ENCODE assay signal across 8 cellular contexts in genomic region chr1:109089242-109090015, GRCh38. TPM values are rescaled to one million over a fixed set of nuclear protein-coding genes. Genes with fewer than 3 reads are reported as not detected.
A peak's percentile ranks its signal among the peaks of the same experiment; 100 is the strongest.
DNase-seq lines count a peak whose midpoint lies in the region; ATAC-seq and TF ChIP-seq lines count a peak whose summit lies in the region.

No MANE protein-coding gene starts in this region.

- POLR2A ChIA-PET in Panc1 (lab: Charles Lee), result no interaction called here

- no peaks in the 10 kb centered on the region for H3K27me3 ChIP-seq in Panc1 (ENCODE audit: control insufficient read depth, insufficient read depth, low read length)
- H3K27me3 ChIP-seq in brain microvascular endothelial cell (replicated peaks), result no peaks in the 10 kb centered on the region
- H3K27me3 ChIP-seq in iPS-20b (ENCODE audit: insufficient read depth, low read length), result no peaks in the 10 kb centered on the region
- H3K27me3 ChIP-seq in skeletal muscle satellite cell (ENCODE audit: control insufficient read depth, insufficient read depth, low read length), result no peaks in the 10 kb centered on the region

- no TSS peak for BruUV-seq in Panc1 (replicated peaks; lab: Mats Ljungman, UMichigan)

- ATAC-seq in Panc1 (peak; percentile 76), HG03342 (IDR thresholded peaks at IDR 0.05; ENCODE audit: unreplicated experiment) (no peak)

- H3K4me1 ChIP-seq in Panc1 (ENCODE audit: control insufficient read depth, insufficient read depth, low read length) (peaks cover 12% of the 10 kb centered on the region), iPS-20b (ENCODE audit: insufficient read depth, low read length) (peaks cover 9% of the 10 kb centered on the region), skeletal muscle satellite cell (ENCODE audit: control insufficient read depth, insufficient read depth, low read length) (peaks cover 18% of the 10 kb centered on the region)

- H3K9ac ChIP-seq in iPS-20b (ENCODE audit: low read depth, low read length) (no peak overlapping the region), skeletal muscle satellite cell (ENCODE audit: low read depth, low read length) (no peak overlapping the region)

- H3K27ac ChIP-seq in Panc1 (ENCODE audit: low read length) (peak overlapping the region; percentile 95), brain microvascular endothelial cell (no peak overlapping the region), iPS-20b (ENCODE audit: low read length) (no peak overlapping the region)

- CTCF ChIA-PET in Panc1 (lab: Charles Lee), result interaction anchor here (0.6 kb wide), 1 partner anchor 18 kb away, joined by 5 read pairs; no protein-coding TSS in a partner anchor

- TF ChIP-seq CTCF in Panc1 (IDR thresholded peaks at IDR 0.05) (peak; percentile 89), brain microvascular endothelial cell (IDR thresholded peaks at IDR 0.05; ENCODE audit: low read depth, low read length, missing control alignments) (peak; percentile 63)

- DNase-seq in Caki2 (ENCODE audit: low read depth), result peak; percentile 49
- DNase-seq in HT-29 (ENCODE audit: low spot score), result peak; percentile 90
- DNase-seq in Panc1 (ENCODE audit: low read depth, low spot score), result peak; percentile 70
- no peak for DNase-seq in brain microvascular endothelial cell
- DNase-seq in HPDE6-E6E7 (ENCODE audit: extremely low spot score), result no peak

- in situ Hi-C loops in Caki2 (cut with HindIII; ENCODE audit: low pct_unique_long_range_greater_than_20kb, low sequenced_read_pairs) (no loop called here), Panc1 (cut with HindIII; ENCODE audit: low pct_unique_long_range_greater_than_20kb, low sequenced_read_pairs) (no loop called here), brain microvascular endothelial cell (cut with HindIII; ENCODE audit: low pct_ligation_motif_present, low sequenced_read_pairs) (no loop called here)

- H3K4me3 ChIP-seq in Panc1 (ENCODE audit: low read depth in 2 of 2, low read length in 2 of 2) (peak overlapping the region; percentile 61 to 90), brain microvascular endothelial cell (ENCODE audit: low read depth, low read length) (no peak overlapping the region), iPS-20b (ENCODE audit: low read length) (peak overlapping the region; percentile 91; the same call in 1 of the 2 replicates), skeletal muscle satellite cell (ENCODE audit: low read length) (no peak overlapping the region)

- H3K4me2 ChIP-seq in skeletal muscle satellite cell (ENCODE audit: low read length), result peak overlapping the region; percentile 87

- no peaks in the 10 kb centered on the region for H3K9me3 ChIP-seq in Panc1 (ENCODE audit: control insufficient read depth, insufficient read depth, low read depth, low read length)
- no peaks in the 10 kb centered on the region for H3K9me3 ChIP-seq in iPS-20b (ENCODE audit: insufficient read depth, low read depth, low read length)
- no peaks in the 10 kb centered on the region for H3K9me3 ChIP-seq in skeletal muscle satellite cell (replicated peaks; ENCODE audit: low read length)

- intact Hi-C loops in Panc1 (cut with micrococcal nuclease; ENCODE audit: unreplicated experiment), result loop anchor here (1.0 to 5.0 kb wide), 2 partner anchors 23 to 108 kb away; a partner anchor contains a TSS

- H3K36me3 ChIP-seq in Panc1 (ENCODE audit: control insufficient read depth, insufficient read depth, low read length) (peaks cover 5% of the 10 kb centered on the region; the same call in 1 of the 2 replicates), brain microvascular endothelial cell (replicated peaks) (peaks cover 9% of the 10 kb centered on the region), iPS-20b (ENCODE audit: insufficient read depth, low read depth, low read length) (peaks cover 7% of the 10 kb centered on the region), skeletal muscle satellite cell (ENCODE audit: insufficient read depth, low read length) (peaks cover 4% of the 10 kb centered on the region)

RNA-seq across cellular contexts. Expression of gene TMEM167B, which starts 1.1 kb away (rescaled TPM):
- 12.9 and 15.1 TPM in 2 replicates for total RNA-seq in Caki2 (2014; rRNA removed; shearing (Covaris generic); ENCODE audit: low replicate concordance)
- 9.8 and 16.4 TPM in 2 replicates for total RNA-seq in HT-29 (2014; rRNA removed; shearing (Covaris generic))
- 18.1 TPM for total RNA-seq in Panc1 (2021; ENCODE audit: unreplicated experiment)
- 11.3 TPM for polyA plus RNA-seq in Panc1 (2012; ENCODE audit: insufficient read length)
- 9.1 and 10.9 TPM in 2 replicates for total RNA-seq in skeletal muscle satellite cell (2012; rRNA removed)

RNA-seq across cellular contexts. Expression of gene TAF13, which starts 13.6 kb away (rescaled TPM):
- total RNA-seq in Caki2 (2014; rRNA removed; shearing (Covaris generic); ENCODE audit: low replicate concordance), result 8.9 and 11.9 TPM in 2 replicates
- total RNA-seq in HT-29 (2014; rRNA removed; shearing (Covaris generic)), result 10.5 and 15.2 TPM in 2 replicates
- 28.9 TPM for total RNA-seq in Panc1 (2021; ENCODE audit: unreplicated experiment)
- polyA plus RNA-seq in Panc1 (2012; ENCODE audit: insufficient read length), result 14.4 TPM
- total RNA-seq in skeletal muscle satellite cell (2012; rRNA removed), result 101 and 131 TPM in 2 replicates

RNA-seq across cellular contexts. Expression of gene ELAPOR1, which starts 24.5 kb away (rescaled TPM):
- 0.88 and 1.7 TPM in 2 replicates for total RNA-seq in Caki2 (2014; rRNA removed; shearing (Covaris generic); ENCODE audit: low replicate concordance)
- 0.44 and 0.71 TPM in 2 replicates for total RNA-seq in HT-29 (2014; rRNA removed; shearing (Covaris generic))
- total RNA-seq in Panc1 (2021; ENCODE audit: unreplicated experiment), result 0.28 TPM
- 0.16 TPM for polyA plus RNA-seq in Panc1 (2012; ENCODE audit: insufficient read length)
- total RNA-seq in skeletal muscle satellite cell (2012; rRNA removed), result under 0.01 TPM in 2 replicates

RNA-seq across cellular contexts. Expression of gene WDR47, which starts 47.5 kb away (rescaled TPM):
- 4.7 and 4.9 TPM in 2 replicates for total RNA-seq in Caki2 (2014; rRNA removed; shearing (Covaris generic); ENCODE audit: low replicate concordance)
- 1.8 and 2.4 TPM in 2 replicates for total RNA-seq in HT-29 (2014; rRNA removed; shearing (Covaris generic))
- total RNA-seq in Panc1 (2021; ENCODE audit: unreplicated experiment), result 9.6 TPM
- polyA plus RNA-seq in Panc1 (2012; ENCODE audit: insufficient read length), result 9.6 TPM
- total RNA-seq in skeletal muscle satellite cell (2012; rRNA removed), result 14.4 and 14.9 TPM in 2 replicates

Comparison
In these comparisons a context has a peak if more than half of its experiments do, and no peak if none do; other contexts are left out.
1. DNase-seq: peak in Caki2 (single experiment), HT-29 (single experiment) and Panc1 (single experiment); none in brain microvascular endothelial cell (single experiment) and HPDE6-E6E7 (single experiment).
2. H3K4me3 ChIP-seq: peak in Panc1 (2 of 2) and iPS-20b (single experiment); none in brain microvascular endothelial cell (single experiment) and skeletal muscle satellite cell (single experiment).